ENCODE assay signal across 17 cellular contexts in the genomic region with DNA sequence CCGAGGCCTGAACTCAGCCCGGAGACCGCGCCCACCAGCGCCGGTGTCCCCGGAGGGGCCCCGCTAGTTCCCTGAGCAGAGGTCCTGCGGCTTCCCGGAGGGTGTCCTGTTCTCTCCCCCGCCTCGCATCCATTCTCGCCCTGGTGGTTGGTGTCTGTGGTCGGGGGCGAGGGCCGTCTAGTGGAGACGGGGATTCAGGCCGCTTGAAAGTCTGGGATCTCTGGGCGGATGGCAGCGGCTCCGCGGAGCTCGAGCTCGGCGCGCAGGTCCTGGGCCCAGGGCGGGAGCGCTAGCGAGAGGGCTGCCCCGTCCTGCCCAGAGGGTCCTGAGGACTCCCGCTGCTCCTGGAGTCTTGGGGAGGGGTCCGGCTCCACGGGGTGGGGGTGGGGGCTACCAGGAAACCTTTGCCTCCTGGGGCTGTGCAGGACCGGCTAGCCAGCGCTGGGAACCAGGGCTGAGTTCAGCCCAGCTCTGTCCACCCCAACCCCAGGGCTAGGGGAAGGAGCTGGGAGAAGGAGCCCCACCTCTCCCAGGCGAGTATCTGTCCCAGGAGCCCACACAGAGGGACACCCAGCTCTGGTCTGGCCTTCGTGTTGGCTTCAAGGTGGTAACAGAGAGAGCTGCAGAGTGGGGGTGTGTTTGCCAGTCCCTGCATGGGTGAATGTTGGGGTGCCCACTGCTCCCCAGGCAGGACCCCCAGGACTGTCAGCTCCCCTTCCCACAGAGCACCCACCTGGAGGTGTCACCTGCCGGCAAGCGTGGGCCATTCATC. TPM values are rescaled to one million over a fixed set of nuclear protein-coding genes. Genes with fewer than 3 reads are reported as not detected.
A peak's percentile ranks its signal among the peaks of the same experiment; 100 is the strongest.
DNase-seq lines count a peak whose midpoint lies in the region; ATAC-seq lines count a peak whose summit lies in the region.
"Had no signal": no experiment of that assay in that cellular context is flagged by ENCODE, and none has a peak within 500 bp of the region (broad histone marks: within the 10 kb centered on the region; RNA-seq: fewer than 3 reads in every experiment).

No MANE protein-coding gene starts in this region.

- POLR2A ChIA-PET in activated CD4-positive, alpha-beta T cell treated with anti-CD3 and anti-CD28 coated beads for 36 hours (lab: Charles Lee), result interaction anchor here (0.6 kb wide), 1 partner anchor 305 kb away, joined by 3 read pairs; no protein-coding TSS in a partner anchor

- peak overlapping the region; percentile 98 for H2AK5ac ChIP-seq in neuronal stem cell (ENCODE audit: low read depth, low read length)

- H3K4me1 Mint-ChIP-seq in effector memory CD8-positive, alpha-beta T cell (ENCODE audit: low read depth in 2 of 2), result peaks cover 4 to 12% of the 10 kb centered on the region in 2 donors
- H3K4me1 Mint-ChIP-seq in activated CD4-positive, alpha-beta T cell treated with anti-CD3 and anti-CD28 coated beads for 36 hours, result peaks cover 8% of the 10 kb centered on the region

- peak overlapping the region; percentile 77 for H3K9ac ChIP-seq in neuronal stem cell (ENCODE audit: low read depth, low read length, poor library complexity)

- H3K27ac ChIP-seq in iPS DF 6.9 (ENCODE audit: low read length), result no peak overlapping the region
- no peak overlapping the region for H3K27ac ChIP-seq in neuronal stem cell (replicated peaks; ENCODE audit: low read length)
- H3K27ac ChIP-seq: ascending aorta, SK-N-MC had no signal

- H3K27ac Mint-ChIP-seq in effector memory CD8-positive, alpha-beta T cell, result no peak overlapping the region
- no peak overlapping the region for H3K27ac Mint-ChIP-seq in activated CD4-positive, alpha-beta T cell treated with anti-CD3 and anti-CD28 coated beads for 36 hours

- H3K9me3 ChIP-seq in iPS DF 6.9 (ENCODE audit: control insufficient read depth, insufficient read depth, low read length), result no peaks in the 10 kb centered on the region
- H3K9me3 ChIP-seq in neuronal stem cell (replicated peaks in 1 of 2; ENCODE audit: control insufficient read depth in 2 of 2, insufficient read depth in 1 of 2, low read depth in 1 of 2, low read length in 2 of 2), result peaks cover 3 to 12% of the 10 kb centered on the region in 2 donors

- H2AFZ ChIP-seq in neuronal stem cell (ENCODE audit: low read length), result no peak overlapping the region

- H3K4ac ChIP-seq in neuronal stem cell (ENCODE audit: low read length), result no peak overlapping the region

- no peaks in the 10 kb centered on the region for H3K27me3 Mint-ChIP-seq in effector memory CD8-positive, alpha-beta T cell
- H3K27me3 Mint-ChIP-seq in activated CD4-positive, alpha-beta T cell treated with anti-CD3 and anti-CD28 coated beads for 36 hours, result peaks cover 5% of the 10 kb centered on the region

- H2BK15ac ChIP-seq in neuronal stem cell (ENCODE audit: low read length), result peak overlapping the region; percentile 92

- H3K18ac ChIP-seq in neuronal stem cell (ENCODE audit: low read length), result peak overlapping the region; percentile 97

- WGBS in iPS DF 6.9 (ENCODE audit: insufficient coverage, insufficient read length), result no CpG with 5 or more reads among the region's 39 CpGs
- no CpG with 5 or more reads among the region's 39 CpGs for WGBS in neuronal stem cell (ENCODE audit: extremely low coverage in 2 of 2, insufficient read length in 2 of 2, insufficient replicate concordance in 1 of 2), 2 donors

- peak overlapping the region; percentile 40; the same call in 1 of the 2 replicates for H3K4me3 ChIP-seq in iPS DF 6.9 (ENCODE audit: low read length)
- H3K4me3 ChIP-seq in neuronal stem cell (ENCODE audit: low read length in 2 of 2), result peak overlapping the region in 1 of 2 donors; percentile 81
- H3K4me3 ChIP-seq: ascending aorta, SK-N-MC had no signal

- H2BK5ac ChIP-seq in neuronal stem cell (ENCODE audit: low read length), result no peak overlapping the region

- H3K4me3 Mint-ChIP-seq in effector memory CD8-positive, alpha-beta T cell, result no peak overlapping the region
- H3K4me3 Mint-ChIP-seq in activated CD4-positive, alpha-beta T cell treated with anti-CD3 and anti-CD28 coated beads for 36 hours, result no peak overlapping the region

- ATAC-seq in effector memory CD8-positive, alpha-beta T cell (replicated peaks), result no peak
- ATAC-seq in HG02885 (IDR thresholded peaks at IDR 0.05; ENCODE audit: poor library complexity, unreplicated experiment), result no peak
- ATAC-seq in activated CD4-positive, alpha-beta T cell treated with anti-CD3 and anti-CD28 coated beads for 36 hours, result no peak

- no peaks in the 10 kb centered on the region for H3K9me3 Mint-ChIP-seq in effector memory CD8-positive, alpha-beta T cell
- H3K9me3 Mint-ChIP-seq in activated CD4-positive, alpha-beta T cell treated with anti-CD3 and anti-CD28 coated beads for 36 hours (ENCODE audit: low read depth), result no peaks in the 10 kb centered on the region

- peaks cover 3% of the 10 kb centered on the region for H3K36me3 Mint-ChIP-seq in effector memory CD8-positive, alpha-beta T cell (ENCODE audit: insufficient read depth)
- no peaks in the 10 kb centered on the region for H3K36me3 Mint-ChIP-seq in activated CD4-positive, alpha-beta T cell treated with anti-CD3 and anti-CD28 coated beads for 36 hours (ENCODE audit: low read depth)

- DNase-seq in ELF-1 (ENCODE audit: low read depth, low spot score) (peak; percentile 52), SK-N-DZ (ENCODE audit: low spot score) (peak; percentile 15), iPS DF 6.9 (ENCODE audit: low read depth, low spot score) (no peak), neuronal stem cell (ENCODE audit: low spot score) (peak; percentile 37)
- no peak for DNase-seq in effector memory CD8-positive, alpha-beta T cell
- DNase-seq in stimulated activated naive CD4-positive, alpha-beta T cell treated with Interleukin-2 at 50 U/mL for 16 hours (lab: John Stamatoyannopoulos, UW), result no peak
- no peak for DNase-seq in activated CD4-positive, alpha-beta T cell treated with anti-CD3 and anti-CD28 coated beads for 36 hours
- DNase-seq: activated effector memory CD4-positive, alpha-beta T cell treated with anti-CD3 and anti-CD28 coated beads, Interleukin-2, amount 50 U/mL, for 16 hours; C1 segment of cervical spinal cord; NCI-H1105; OCI-M1; stimulated activated CD4-positive, alpha-beta T cell treated with anti-CD3 and anti-CD28 coated beads, Interleukin-15, amount 100 ng/mL, for 24 hours; substantia nigra had no signal

- peaks cover 5% of the 10 kb centered on the region for H3K79me1 ChIP-seq in neuronal stem cell (ENCODE audit: low read depth, low read length)

- H3K14ac ChIP-seq in neuronal stem cell (ENCODE audit: low read length), result peak overlapping the region; percentile 96

- CTCF ChIA-PET in activated CD4-positive, alpha-beta T cell treated with anti-CD3 and anti-CD28 coated beads for 36 hours (lab: Charles Lee), result interaction anchor here (1.6 kb wide), 1 partner anchor 20 kb away, joined by 4 read pairs; the partner anchor contains the start of gene NRARP

- H4K91ac ChIP-seq in neuronal stem cell (ENCODE audit: low read depth, low read length, poor library complexity), result no peak overlapping the region

- peaks cover 12% of the 10 kb centered on the region; the same call in 1 of the 2 replicates for H3K36me3 ChIP-seq in iPS DF 6.9 (ENCODE audit: control insufficient read depth, insufficient read depth, low read length)
- H3K36me3 ChIP-seq in neuronal stem cell (replicated peaks in 1 of 2; ENCODE audit: control insufficient read depth in 2 of 2, insufficient read depth in 2 of 2, low read length in 2 of 2), result peaks cover 0 to 7% of the 10 kb centered on the region in 2 donors

- H2BK12ac ChIP-seq in neuronal stem cell (ENCODE audit: low read length), result no peak overlapping the region

- H3K4me2 ChIP-seq in neuronal stem cell (ENCODE audit: insufficient read depth, low read length, poor library complexity, severe bottlenecking), result peak overlapping the region; percentile 76

- no peak overlapping the region for H4K8ac ChIP-seq in neuronal stem cell (ENCODE audit: low read depth, low read length)

- peak overlapping the region; percentile 31 for H3K23ac ChIP-seq in neuronal stem cell (ENCODE audit: low read depth, low read length, poor library complexity)

- peak overlapping the region; percentile 54 for H2BK120ac ChIP-seq in neuronal stem cell (ENCODE audit: low read depth, low read length)

- intact Hi-C loops in activated CD4-positive, alpha-beta T cell treated with anti-CD3 and anti-CD28 coated beads for 36 hours (cut with DNase I, micrococcal nuclease), result no loop called here

- H3K27me3 ChIP-seq in iPS DF 6.9 (ENCODE audit: control insufficient read depth, insufficient read depth, low read length) (no peaks in the 10 kb centered on the region), neuronal stem cell (ENCODE audit: control insufficient read depth in 3 of 3, insufficient read depth in 3 of 3, low read depth in 1 of 3, low read length in 3 of 3) (peaks cover 0 to 39% (median 9%) of the 10 kb centered on the region in 3 experiments)
- H3K27me3 ChIP-seq: ascending aorta had no signal

- H3K4me1 ChIP-seq in iPS DF 6.9 (ENCODE audit: control insufficient read depth, insufficient read depth, low read length) (0 out of 2 replicates have a peak, but pooled peaks cover 4% of the 10 kb centered on the region), neuronal stem cell (ENCODE audit: control insufficient read depth in 2 of 2, insufficient read depth in 1 of 2, low read depth in 1 of 2, low read length in 2 of 2) (peaks cover 11 to 18% of the 10 kb centered on the region in 2 donors)

RNA-seq across cellular contexts. Expression of gene TOR4A, which starts 4.0 kb away (rescaled TPM):
- 0.29 and 0.35 TPM in 2 replicates for polyA plus RNA-seq in SK-N-DZ (2014; cell fraction: cytosol; rRNA removed)
- 0.21 and 1.2 TPM in 2 replicates for polyA plus RNA-seq in SK-N-DZ (2014; cell fraction: nucleus; rRNA removed)
- 3.1 TPM for polyA plus RNA-seq in neuronal stem cell (2013, experiment 1 of 2)
- polyA plus RNA-seq in neuronal stem cell (2013, experiment 2 of 2), result 3.0 TPM
- 1 to 10 TPM; 2.6 to 3.4 TPM for total RNA-seq in activated CD4-positive, alpha-beta T cell treated with anti-CD3 and anti-CD28 coated beads for 36 hours

RNA-seq across cellular contexts. Expression of gene NRARP, which starts 20.5 kb away (rescaled TPM):
- polyA plus RNA-seq in SK-N-DZ (2014; cell fraction: cytosol; rRNA removed), result 15.4 and 15.5 TPM in 2 replicates
- 10.1 and 13.2 TPM in 2 replicates for polyA plus RNA-seq in SK-N-DZ (2014; cell fraction: nucleus; rRNA removed)
- 51.2 TPM for polyA plus RNA-seq in neuronal stem cell (2013, experiment 1 of 2)
- 51.6 TPM for polyA plus RNA-seq in neuronal stem cell (2013, experiment 2 of 2)
- total RNA-seq in activated CD4-positive, alpha-beta T cell treated with anti-CD3 and anti-CD28 coated beads for 36 hours, result 1 to 10 TPM; 2.1 TPM

RNA-seq across cellular contexts. Expression of gene NELFB, which starts 26.4 kb away (rescaled TPM):
- 116 TPM in 2 replicates for polyA plus RNA-seq in SK-N-DZ (2014; cell fraction: cytosol; rRNA removed)
- polyA plus RNA-seq in SK-N-DZ (2014; cell fraction: nucleus; rRNA removed), result 73.0 and 86.4 TPM in 2 replicates
- 45.7 TPM for polyA plus RNA-seq in neuronal stem cell (2013, experiment 1 of 2)
- 46.2 TPM for polyA plus RNA-seq in neuronal stem cell (2013, experiment 2 of 2)
- 10 to 100 TPM; 41.4 to 54.1 TPM for total RNA-seq in activated CD4-positive, alpha-beta T cell treated with anti-CD3 and anti-CD28 coated beads for 36 hours

RNA-seq across cellular contexts. Expression of gene STPG3, which starts 30.4 kb away (rescaled TPM):
- not detected in 2 replicates for polyA plus RNA-seq in SK-N-DZ (2014; cell fraction: cytosol; rRNA removed)
- 0.70 and 1.4 TPM in 2 replicates for polyA plus RNA-seq in SK-N-DZ (2014; cell fraction: nucleus; rRNA removed)
- 0.07 TPM for polyA plus RNA-seq in neuronal stem cell (2013, experiment 1 of 2)
- not detected for polyA plus RNA-seq in neuronal stem cell (2013, experiment 2 of 2)
- not detected for total RNA-seq in activated CD4-positive, alpha-beta T cell treated with anti-CD3 and anti-CD28 coated beads for 36 hours
- total RNA-seq: activated CD8-positive, alpha-beta memory T cell treated with anti-CD3 and anti-CD28 coated beads for 36 hours; ascending aorta had no signal

RNA-seq across cellular contexts. Expression of gene TUBB4B, which starts 40.4 kb away (rescaled TPM):
- 521 and 591 TPM in 2 replicates for polyA plus RNA-seq in SK-N-DZ (2014; cell fraction: cytosol; rRNA removed)
- polyA plus RNA-seq in SK-N-DZ (2014; cell fraction: nucleus; rRNA removed), result 321 and 345 TPM in 2 replicates
- 358 TPM for polyA plus RNA-seq in neuronal stem cell (2013, experiment 1 of 2)
- 354 TPM for polyA plus RNA-seq in neuronal stem cell (2013, experiment 2 of 2)
- 100 to 1,000 TPM; 264 to 278 TPM for total RNA-seq in activated CD4-positive, alpha-beta T cell treated with anti-CD3 and anti-CD28 coated beads for 36 hours

Comparison
In these comparisons a context has a peak if more than half of its experiments do, and no peak if none do; other contexts are left out.
1. DNase-seq: peak in ELF-1 (single experiment), SK-N-DZ (single experiment) and neuronal stem cell (single experiment); none in iPS DF 6.9 (single experiment), effector memory CD8-positive, alpha-beta T cell (0 of 3), stimulated activated naive CD4-positive, alpha-beta T cell treated with Interleukin-2 at 50 U/mL for 16 hours (single experiment) and activated CD4-positive, alpha-beta T cell treated with anti-CD3 and anti-CD28 coated beads for 36 hours (single experiment).